ENCODE assay signal across 17 cellular contexts in the genomic region with DNA sequence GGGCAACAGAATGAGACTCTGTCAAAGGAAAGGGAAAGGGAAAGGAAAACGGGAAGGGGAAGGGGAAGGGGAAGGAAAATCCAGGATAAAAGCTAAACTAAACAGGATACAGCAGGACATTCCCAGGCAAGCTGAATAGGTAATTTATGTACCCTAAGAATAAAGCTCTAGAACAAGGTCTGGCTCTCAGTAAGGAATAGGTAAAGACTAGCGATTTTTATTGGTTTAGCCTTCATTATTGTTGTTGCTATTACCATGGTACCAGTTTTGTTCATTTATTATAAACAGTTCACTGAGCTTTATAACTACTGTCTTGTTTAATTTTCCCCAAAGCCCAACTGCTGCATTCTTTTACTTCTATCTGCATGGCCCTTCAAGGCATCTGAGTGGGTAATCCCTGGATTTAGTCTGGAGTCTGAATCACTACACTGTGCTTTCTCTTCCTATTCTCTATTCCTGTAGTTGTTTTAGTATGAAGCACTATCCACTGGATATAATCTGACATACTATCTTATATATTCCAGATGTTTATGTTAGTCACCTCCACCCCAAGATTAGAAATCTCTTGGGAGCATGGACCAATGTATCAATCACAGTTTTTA.
"Had no signal": no experiment of that assay in that cellular context is flagged by ENCODE, and none has a peak within 500 bp of the region (broad histone marks: within the 10 kb centered on the region; RNA-seq: fewer than 3 reads in every experiment).

No MANE protein-coding gene starts in this region.

- H3K36me3 ChIP-seq: brain microvascular endothelial cell, tibial nerve, vagina had no signal

- H3K27ac ChIP-seq: brain microvascular endothelial cell, coronary artery, tibial nerve, vagina had no signal

- DNase-seq: activated CD4-positive, alpha-beta T cell treated with anti-CD3 and anti-CD28 coated beads, Interleukin-2, amount 10 ng/mL, durations not matched to agents 24 days and 14 days; activated CD4-positive, CD25-positive, alpha-beta regulatory T cell; activated CD8-positive, alpha-beta memory T cell treated with anti-CD3 and anti-CD28 coated beads, Interleukin-2, amount 50 U/mL, for 4 hours; activated CD8-positive, alpha-beta T cell treated with anti-CD3 and anti-CD28 coated beads, Interleukin-2, amount 10 ng/mL, durations not matched to agents 7 days and 5 days; activated effector memory CD4-positive, alpha-beta T cell treated with anti-CD3 and anti-CD28 coated beads, Interleukin-2, amount 50 U/mL, for 16 hours; activated T-cell treated with anti-CD3 and anti-CD28 coated beads, Interleukin-2, amount 50 U/mL, for 48 hours; anterior cingulate cortex; brain microvascular endothelial cell; effector CD4-positive, alpha-beta T cell; kidney glomerular epithelial cell; stimulated activated CD4-positive, alpha-beta T cell treated with anti-CD3 and anti-CD28 coated beads, Interleukin-4, amount 100 ng/mL, for 1 hour; stimulated activated CD8-positive, alpha-beta memory T cell treated with anti-CD3 and anti-CD28 coated beads, Interleukin-4, amount 100 ng/mL, for 48 hours; stimulated activated naive CD4-positive, alpha-beta T cell treated with Interleukin-2 at 50 U/mL for 16 hours; substantia nigra had no signal

- ATAC-seq: activated CD8-positive, alpha-beta T cell treated with anti-CD3 and anti-CD28 coated beads, Interleukin-2, amount 10 ng/mL, durations not matched to agents 7 days and 5 days had no signal

- H3K4me1 ChIP-seq: tibial nerve had no signal

- H3K4me3 ChIP-seq: coronary artery, tibial nerve, vagina had no signal

- H3K9me3 ChIP-seq: tibial nerve, vagina had no signal

- H3K27me3 ChIP-seq: brain microvascular endothelial cell, tibial nerve, vagina had no signal
